22 cellular contexts compared by ENCODE assay signal in genomic region chr2:164837807-164838206, GRCh38. TPM values are rescaled to one million over a fixed set of nuclear protein-coding genes. Genes with fewer than 3 reads are reported as not detected.
DNase-seq lines count a peak whose midpoint lies in the region; ATAC-seq and TF ChIP-seq lines count a peak whose summit lies in the region.
"Had no signal": no experiment of that assay in that cellular context is flagged by ENCODE, and none has a peak within 500 bp of the region (broad histone marks: within the 10 kb centered on the region; RNA-seq: fewer than 3 reads in every experiment).

No MANE protein-coding gene starts in this region.

- H3K9me3 Mint-ChIP-seq in neural crest cell (no peaks in the 10 kb centered on the region), type B pancreatic cell (no peaks in the 10 kb centered on the region)
- no peaks in the 10 kb centered on the region for H3K9me3 Mint-ChIP-seq in CD8-positive, alpha-beta T cell
- H3K9me3 Mint-ChIP-seq: activated naive CD8-positive, alpha-beta T cell treated with anti-CD3 and anti-CD28 coated beads for 36 hours; activated T-helper 2 cell treated with anti-CD3 and anti-CD28 coated beads, Interferon-gamma antibody, Interleukin-2, Interleukin-4, amounts not matched to agents 10 μg/mL and 5 μg/mL and 100 μg/mL, durations not matched to agents 14 hours and 24 hours and 36 hours had no signal

- H3K27ac ChIP-seq in CD8-positive, alpha-beta T cell (ENCODE audit: low read depth, low read length): no peak overlapping the region
- H3K27ac ChIP-seq: 22Rv1 had no signal

- H3K4me3 Mint-ChIP-seq in neural crest cell: peak overlapping the region; percentile 29
- peak overlapping the region; percentile 65 for H3K4me3 Mint-ChIP-seq in type B pancreatic cell
- no peak overlapping the region for H3K4me3 Mint-ChIP-seq in CD8-positive, alpha-beta T cell
- H3K4me3 Mint-ChIP-seq: activated naive CD8-positive, alpha-beta T cell treated with anti-CD3 and anti-CD28 coated beads for 36 hours; T-helper 17 cell had no signal

- H3K36me3 ChIP-seq in CD8-positive, alpha-beta T cell (ENCODE audit: insufficient read depth, low read length): no peaks in the 10 kb centered on the region

- H3K4me1 Mint-ChIP-seq in neural crest cell (peaks cover 8% of the 10 kb centered on the region), type B pancreatic cell (ENCODE audit: unreplicated experiment) (peaks cover 17% of the 10 kb centered on the region)
- H3K4me1 Mint-ChIP-seq in CD8-positive, alpha-beta T cell (ENCODE audit: low read depth): peaks cover 7% of the 10 kb centered on the region

- intact Hi-C loops in CD8-positive, alpha-beta T cell (cut with DNase I, micrococcal nuclease): no loop called here

- H3K4me1 ChIP-seq in CD8-positive, alpha-beta T cell (ENCODE audit: insufficient read depth, low read length): no peaks in the 10 kb centered on the region

- peak; percentile 17 for DNase-seq in NCI-H1092 treated with DMSO at 0.1 percent for 48 hours (lab: John Stamatoyannopoulos, UW)
- no peak for DNase-seq in NCI-H1092 (lab: John Stamatoyannopoulos, UW)
- DNase-seq in epithelial cell of proximal tubule (ENCODE audit: low read depth): no peak
- no peak for DNase-seq in neural crest cell (ENCODE audit: low read depth, low spot score)
- no peak for DNase-seq in type B pancreatic cell (ENCODE audit: extremely low spot score, unreplicated experiment)
- DNase-seq in activated CD8-positive, alpha-beta memory T cell treated with anti-CD3 and anti-CD28 coated beads, Interleukin-2, amount 50 U/mL, for 4 hours: no peak
- DNase-seq in CD8-positive, alpha-beta T cell: no peak
- DNase-seq: activated CD4-positive, alpha-beta T cell treated with anti-CD3 and anti-CD28 coated beads, Interleukin-2, amount 50 U/mL, for 1 hour; activated naive CD8-positive, alpha-beta T cell treated with anti-CD3 and anti-CD28 coated beads for 36 hours; DMS79 treated with DMSO at 0.1 percent for 48 hours; HCEC 1CT; hippocampal formation; KBM-7; NCI-H1694; NCI-H2171 treated with DMSO at 0.1 percent for 48 hours; NCI-H524 treated with DMSO at 0.1 percent for 48 hours; substantia nigra; T-helper 17 cell had no signal

- peaks cover 38% of the 10 kb centered on the region for H3K27me3 Mint-ChIP-seq in neural crest cell (ENCODE audit: low read depth)
- H3K27me3 Mint-ChIP-seq in type B pancreatic cell: peaks cover 12% of the 10 kb centered on the region
- H3K27me3 Mint-ChIP-seq in CD8-positive, alpha-beta T cell (ENCODE audit: low read depth): peaks cover 28% of the 10 kb centered on the region

- no peak for ATAC-seq in GM18907 (IDR thresholded peaks at IDR 0.05; ENCODE audit: unreplicated experiment)
- no peak for ATAC-seq in CD8-positive, alpha-beta T cell
- ATAC-seq: GM12878, T-helper 17 cell had no signal

- TF ChIP-seq CTCF in epithelial cell of proximal tubule (conservative IDR thresholded peaks at IDR 0.05; ENCODE audit: low read depth, low read length): no peak
- TF ChIP-seq CTCF in neural crest cell (conservative IDR thresholded peaks at IDR 0.05): no peak
- TF ChIP-seq CTCF in type B pancreatic cell (conservative IDR thresholded peaks at IDR 0.05): no peak
- no peak for TF ChIP-seq CTCF in CD8-positive, alpha-beta T cell (IDR thresholded peaks at IDR 0.05)

- H3K27ac Mint-ChIP-seq in neural crest cell (ENCODE audit: unreplicated experiment) (no peak overlapping the region), type B pancreatic cell (no peak overlapping the region)
- no peak overlapping the region for H3K27ac Mint-ChIP-seq in CD8-positive, alpha-beta T cell
- H3K27ac Mint-ChIP-seq: activated naive CD8-positive, alpha-beta T cell treated with anti-CD3 and anti-CD28 coated beads for 36 hours; activated T-helper 2 cell treated with anti-CD3 and anti-CD28 coated beads, Interferon-gamma antibody, Interleukin-2, Interleukin-4, amounts not matched to agents 10 μg/mL and 5 μg/mL and 100 μg/mL, durations not matched to agents 14 hours and 24 hours and 36 hours; T-helper 17 cell had no signal

- H3K9me3 ChIP-seq in CD8-positive, alpha-beta T cell (ENCODE audit: low read length): no peaks in the 10 kb centered on the region

- CTCF ChIA-PET in CD8-positive, alpha-beta T cell (lab: Charles Lee): interaction anchor here (0.6 kb wide), 1 partner anchor 55 kb away, joined by 3 read pairs; no protein-coding TSS in a partner anchor

- POLR2A ChIA-PET in CD8-positive, alpha-beta T cell (lab: Charles Lee): no interaction called here

- H3K36me3 Mint-ChIP-seq in neural crest cell (ENCODE audit: low read depth): no peaks in the 10 kb centered on the region
- H3K36me3 Mint-ChIP-seq in type B pancreatic cell: no peaks in the 10 kb centered on the region
- H3K36me3 Mint-ChIP-seq in CD8-positive, alpha-beta T cell: no peaks in the 10 kb centered on the region
- H3K36me3 Mint-ChIP-seq: activated naive CD8-positive, alpha-beta T cell treated with anti-CD3 and anti-CD28 coated beads for 36 hours had no signal

- H3K4me3 ChIP-seq in epithelial cell of proximal tubule (ENCODE audit: low read depth, low read length): peak overlapping the region; percentile 83
- H3K4me3 ChIP-seq in CD8-positive, alpha-beta T cell (ENCODE audit: low read depth, low read length): no peak overlapping the region
- H3K4me3 ChIP-seq: GM12878 had no signal

- peaks cover 10% of the 10 kb centered on the region for H3K27me3 ChIP-seq in CD8-positive, alpha-beta T cell (ENCODE audit: insufficient read depth, low read length)

RNA-seq across cellular contexts. Expression of gene COBLL1, which starts 3.8 kb away (rescaled TPM):
- total RNA-seq in epithelial cell of proximal tubule (28.8 and 33.0 TPM in 2 replicates), neural crest cell (4.0 and 4.4 TPM in 2 replicates), type B pancreatic cell (ENCODE audit: low replicate concordance) (28.2 and 32.1 TPM in 2 replicates)
- total RNA-seq in CD8-positive, alpha-beta T cell: 1 to 10 TPM in 1 of 2 experiments, under 1 TPM in 1; 0.76 to 1.4 TPM
